ENCODE assay signal across 8 cellular contexts in genomic region chr12:63844391-63845341, GRCh38. TPM values are rescaled to one million over a fixed set of nuclear protein-coding genes. Genes with fewer than 3 reads are reported as not detected.
DNase-seq lines count a peak whose midpoint lies in the region; ATAC-seq and TF ChIP-seq lines count a peak whose summit lies in the region.

Gene SRGAP1, plus strand, starts transcription at chr12:63844700. Its CDS starts 117 bp downstream, at chr12:63844817.

- CTCF ChIA-PET in PC-3 (lab: Charles Lee) = interaction anchor here (1.0 to 1.7 kb wide), 4 partner anchors 9 to 377 kb away, joined by 3 to 4 read pairs (median 3); partner anchors contain the start of gene KICS2

- H3K27me3 Mint-ChIP-seq in CD14-positive monocyte (ENCODE audit: low read depth in 3 of 3) = peaks cover 23 to 27% (median 25%) of the 10 kb centered on the region in 3 donors

- POLR2A ChIA-PET in PC-3 (lab: Charles Lee; ENCODE audit: unreplicated experiment) = interaction anchor here (0.5 to 1.0 kb wide), 9 partner anchors 17 to 392 kb away, joined by 3 to 4 read pairs (median 3); no protein-coding TSS in a partner anchor

- H3F3A ChIP-seq in PC-3 (ENCODE audit: low read length, unreplicated experiment) = no peaks in the 10 kb centered on the region

- H3K36me3 ChIP-seq in PC-3 (ENCODE audit: low read depth, low read length) (no peaks in the 10 kb centered on the region), kidney epithelial cell (ENCODE audit: control insufficient read depth, insufficient read depth, low read length) (no peaks in the 10 kb centered on the region), skeletal muscle satellite cell (ENCODE audit: insufficient read depth, low read length) (no peaks in the 10 kb centered on the region)

- H3K79me2 ChIP-seq in PC-3 (ENCODE audit: low read length) = peaks cover 57% of the 10 kb centered on the region

- peaks cover 21% of the 10 kb centered on the region for H3K4me1 ChIP-seq in PC-3 (ENCODE audit: insufficient read depth, low read length)
- peaks cover 17% of the 10 kb centered on the region for H3K4me1 ChIP-seq in skeletal muscle satellite cell (ENCODE audit: control insufficient read depth, insufficient read depth, low read length)

- peak; percentile 31 for ATAC-seq in GM18909 (IDR thresholded peaks at IDR 0.05; ENCODE audit: poor library complexity, unreplicated experiment)
- ATAC-seq in PC-3 = peak; percentile 11

- no peaks in the 10 kb centered on the region for H3K9me3 ChIP-seq in PC-3 (ENCODE audit: low read length)
- H3K9me3 ChIP-seq in skeletal muscle satellite cell (replicated peaks; ENCODE audit: low read length) = no peaks in the 10 kb centered on the region

- H3K9me2 ChIP-seq in PC-3 (replicated peaks; ENCODE audit: low read length) = no peaks in the 10 kb centered on the region

- H3K4me3 ChIP-seq in HL-60 (replicated peaks; ENCODE audit: insufficient read depth, low read length) = peak within 1 kb of the TSS; percentile 68
- peak within 1 kb of the TSS; percentile 89 for H3K4me3 ChIP-seq in PC-3 (ENCODE audit: low read length)
- H3K4me3 ChIP-seq in choroid plexus epithelial cell (ENCODE audit: low read depth, low read length) = peak within 1 kb of the TSS; percentile 95
- peak within 1 kb of the TSS; percentile 98 for H3K4me3 ChIP-seq in kidney epithelial cell (ENCODE audit: low read depth, low read length)
- H3K4me3 ChIP-seq in skeletal muscle satellite cell (ENCODE audit: low read length) = peak within 1 kb of the TSS; percentile 79

- H4K20me1 ChIP-seq in PC-3 (ENCODE audit: low read length) = peaks cover 6% of the 10 kb centered on the region; the same call in 1 of the 2 replicates

- no peaks in the 10 kb centered on the region for H3K36me3 Mint-ChIP-seq in CD14-positive monocyte

- peaks cover 15% of the 10 kb centered on the region for H3K4me1 Mint-ChIP-seq in CD14-positive monocyte

- DNase-seq in CD14-positive monocyte (ENCODE audit: low spot score) = peak; percentile 48
- DNase-seq in HL-60 (ENCODE audit: low read depth in 1 of 2, low spot score in 1 of 2) = peak in 1 of 2 experiments; percentile 26
- peak; percentile 51 for DNase-seq in PC-3
- peak; percentile 86 for DNase-seq in choroid plexus epithelial cell (ENCODE audit: low read depth)
- DNase-seq in kidney epithelial cell (ENCODE audit: low read depth) = no peak
- no peak for DNase-seq in NCI-H1048 (lab: John Stamatoyannopoulos, UW)

- H3K9ac ChIP-seq in PC-3 (ENCODE audit: low read length) (peak within 1 kb of the TSS; percentile 86), skeletal muscle satellite cell (ENCODE audit: low read depth, low read length) (peak within 1 kb of the TSS; percentile 86)

- peak within 1 kb of the TSS; percentile 100 for H3K4me3 Mint-ChIP-seq in CD14-positive monocyte

- BruUV-seq in PC-3 (replicated peaks; lab: Mats Ljungman, UMichigan) = TSS peak; percentile 69

- H3K4me2 ChIP-seq in PC-3 (ENCODE audit: low read length) (peak within 1 kb of the TSS; percentile 82), skeletal muscle satellite cell (ENCODE audit: low read length) (peak within 1 kb of the TSS; percentile 86)

- H3K27me3 ChIP-seq in HL-60 (ENCODE audit: insufficient read depth, poor library complexity, severe bottlenecking) = no peaks in the 10 kb centered on the region
- H3K27me3 ChIP-seq in PC-3 (ENCODE audit: low read length) = no peaks in the 10 kb centered on the region
- no peaks in the 10 kb centered on the region for H3K27me3 ChIP-seq in kidney epithelial cell (ENCODE audit: control insufficient read depth, insufficient read depth, low read length)
- no peaks in the 10 kb centered on the region for H3K27me3 ChIP-seq in skeletal muscle satellite cell (ENCODE audit: control insufficient read depth, insufficient read depth, low read length)

- H3K27ac ChIP-seq in HL-60 (replicated peaks) (no peak within 1 kb of the TSS), PC-3 (ENCODE audit: low read length) (peak within 1 kb of the TSS; percentile 61)

- TF ChIP-seq CTCF in CD14-positive monocyte (IDR thresholded peaks at IDR 0.05) (no peak), HL-60 (IDR thresholded peaks at IDR 0.05; ENCODE audit: insufficient read depth, low read length) (no peak), PC-3 (conservative IDR thresholded peaks at IDR 0.05; ENCODE audit: low read depth, low read length) (no peak), choroid plexus epithelial cell (conservative IDR thresholded peaks at IDR 0.05; ENCODE audit: low read depth, low read length) (peak; percentile 56), kidney epithelial cell (IDR thresholded peaks at IDR 0.05; ENCODE audit: insufficient read depth, low read length, poor library complexity, severe bottlenecking) (peak; percentile 10)

- intact Hi-C loops in CD14-positive monocyte (cut with micrococcal nuclease) = loop anchor here in 1 of 2 donors (10.0 kb wide), 3 partner anchors 70 to 560 kb away; partner anchors contain the start of gene XPOT
- intact Hi-C loops in PC-3 (cut with micrococcal nuclease) = loop anchor here (1.0 to 5.0 kb wide), 6 partner anchors 18 to 337 kb away; no protein-coding TSS in a partner anchor

- H3K27ac Mint-ChIP-seq in CD14-positive monocyte = peak within 1 kb of the TSS in 6 of 7 donors; percentile 46 to 94 (median 78)

- peaks cover 0 to 2% (median 0%) of the 10 kb centered on the region in 7 donors for H3K9me3 Mint-ChIP-seq in CD14-positive monocyte

- H2AFZ ChIP-seq in PC-3 (ENCODE audit: low read length) = peak within 1 kb of the TSS; percentile 84

RNA-seq across cellular contexts. Expression of gene SRGAP1, which starts in this region (rescaled TPM):
- polyA plus RNA-seq in CD14-positive monocyte = under 1 TPM; 0.05 to 0.07 TPM
- total RNA-seq in PC-3 (2014; rRNA removed) (7.5 and 11.0 TPM in 2 replicates), kidney epithelial cell (17.5 and 28.9 TPM in 2 replicates)
- total RNA-seq in skeletal muscle satellite cell (2012; rRNA removed) = 19.0 and 20.5 TPM in 2 replicates

Comparison
In these comparisons a context has a peak if more than half of its experiments do, and no peak if none do; other contexts are left out.
1. Peak in DNase-seq in CD14-positive monocyte; RNA of the gene not detected or under 1 TPM.
2. DNase-seq: peak in PC-3 (single experiment) and choroid plexus epithelial cell (single experiment); none in kidney epithelial cell (single experiment) and NCI-H1048 (single experiment).
3. CTCF ChIP-seq: peak in choroid plexus epithelial cell (single experiment) and kidney epithelial cell (single experiment); none in CD14-positive monocyte (single experiment), HL-60 (single experiment) and PC-3 (single experiment).
4. Peak in every context shown above with its lines, with median percentiles within 50 percentile points of each other: H3K4me3 ChIP-seq.